ENCODE assay signal across 9 cellular contexts in the genomic region with DNA sequence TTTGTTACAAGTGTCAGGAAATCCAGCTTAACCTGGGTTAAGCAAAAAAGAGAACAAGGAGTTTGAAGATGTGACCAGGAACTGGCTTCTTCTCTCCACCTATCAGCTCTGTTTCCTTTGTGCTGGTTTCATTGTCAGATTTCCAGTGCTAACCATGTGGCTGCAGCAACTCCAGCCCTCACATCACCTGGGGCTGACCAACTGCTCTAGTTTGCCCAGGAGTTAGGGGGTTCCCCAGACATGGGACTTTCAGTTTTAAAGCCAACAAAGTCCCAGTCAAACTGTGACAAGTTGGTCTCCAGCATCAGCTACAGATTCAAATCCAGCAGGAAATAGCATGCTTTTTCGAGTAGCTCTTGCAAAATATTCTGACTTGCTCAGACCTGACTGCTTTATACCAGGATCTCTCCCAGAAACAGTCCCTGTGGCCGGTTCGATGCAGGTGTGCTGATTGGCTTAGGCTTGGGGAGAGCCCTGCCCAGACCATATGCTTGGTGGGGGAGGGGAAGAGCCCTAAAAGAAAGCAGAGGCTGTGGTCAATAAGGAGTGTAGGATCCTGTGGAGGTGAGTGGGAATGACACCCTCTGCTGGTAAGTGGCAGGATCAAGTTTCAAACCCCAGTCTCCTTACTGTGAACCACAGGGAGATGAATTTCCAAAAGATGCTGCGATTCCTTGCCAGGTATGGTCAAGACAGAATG. TPM values are rescaled to one million over a fixed set of nuclear protein-coding genes. Genes with fewer than 3 reads are reported as not detected.
A peak's percentile ranks its signal among the peaks of the same experiment; 100 is the strongest.
DNase-seq lines count a peak whose midpoint lies in the region; ATAC-seq and TF ChIP-seq lines count a peak whose summit lies in the region.
"Had no signal": no experiment of that assay in that cellular context is flagged by ENCODE, and none has a peak within 500 bp of the region (broad histone marks: within the 10 kb centered on the region; RNA-seq: fewer than 3 reads in every experiment).

No MANE protein-coding gene starts in this region.

- whole genome bisulfite sequencing in GM23248 (ENCODE audit: low coverage in 1 of 2, low lambda C conversion rate in 2 of 2, missing lambda C conversion rate in 2 of 2), 2 experiments = 48 to 52% methylated on average over 4 of the region's 4 CpGs

- H3K27me3 ChIP-seq in GM23248 (replicated peaks; ENCODE audit: insufficient read depth) = no peaks in the 10 kb centered on the region

- TF ChIP-seq CTCF in LNCaP clone FGC (IDR thresholded peaks at IDR 0.05; ENCODE audit: control insufficient read depth, extremely low read depth, insufficient read depth) (peak; percentile 51), astrocyte of the cerebellum (IDR thresholded peaks at IDR 0.05; ENCODE audit: low read depth, low read length, missing control alignments) (peak; percentile 58)

- H3K36me3 ChIP-seq in GM23248 (ENCODE audit: low read depth) = no peaks in the 10 kb centered on the region

- no peak overlapping the region for H3K9ac ChIP-seq in GM23248

- H2AFZ ChIP-seq in GM23248 = no peak overlapping the region

- peaks cover 13% of the 10 kb centered on the region for H3K4me1 ChIP-seq in GM23248 (ENCODE audit: insufficient read depth)

- no peaks in the 10 kb centered on the region for H4K20me1 ChIP-seq in GM23248 (ENCODE audit: insufficient read depth)

- DNase-seq in NCI-H2107 treated with DMSO at 0.1 percent for 48 hours (lab: John Stamatoyannopoulos, UW; ENCODE audit: unreplicated experiment) (peak; percentile 14), NCI-H2107 (lab: John Stamatoyannopoulos, UW) (no peak), GM23248 (peak; percentile 57), LNCaP clone FGC (ENCODE audit: low read depth) (no peak), astrocyte of the cerebellum (ENCODE audit: low read depth) (no peak), left lobe of liver (ENCODE audit: low spot score) (no peak), posterior vena cava (ENCODE audit: low spot score) (no peak), RPMI8226 (no peak)
- DNase-seq: CD4-positive, CD25-positive, alpha-beta regulatory T cell had no signal

- H3K79me2 ChIP-seq in GM23248 (ENCODE audit: insufficient read depth) = no peaks in the 10 kb centered on the region

- H3K4me2 ChIP-seq in GM23248 (ENCODE audit: unreplicated experiment) = no peak overlapping the region

- no peak overlapping the region for H3K27ac ChIP-seq in GM23248

- 0 out of 2 replicates have a peak, but pooled peaks cover 5% of the 10 kb centered on the region for H3F3A ChIP-seq in GM23248 (ENCODE audit: insufficient read depth)

- H3K4me3 ChIP-seq in GM23248 = no peak overlapping the region
- H3K4me3 ChIP-seq in LNCaP clone FGC (ENCODE audit: low read depth, low read length) = no peak overlapping the region
- H3K4me3 ChIP-seq in astrocyte of the cerebellum (ENCODE audit: low read depth, low read length) = no peak overlapping the region

- ATAC-seq in left lobe of liver = peak; percentile 81

- no peaks in the 10 kb centered on the region for H3K9me3 ChIP-seq in GM23248 (ENCODE audit: low read depth)

- intact Hi-C loops in posterior vena cava (cut with DNase I) = loop anchor here in 1 of 2 donors (5.0 kb wide), 1 partner anchor 129 kb away; no protein-coding TSS in a partner anchor

- no peaks in the 10 kb centered on the region for H3K9me2 ChIP-seq in GM23248 (ENCODE audit: insufficient read depth)

- in situ Hi-C loops in GM23248 (cut with MboI) (loop anchor here (10.0 kb wide), 1 partner anchor 117 kb away; no protein-coding TSS in a partner anchor), astrocyte of the cerebellum (cut with HindIII; ENCODE audit: low sequenced_read_pairs) (loop anchor here (5.0 kb wide), 1 partner anchor 49 kb away; the partner anchor contains the start of gene KCNE4)

RNA-seq across cellular contexts. Expression of gene KCNE4, which starts 49.5 kb away (rescaled TPM):
- 3.8 and 5.9 TPM in 2 replicates for total RNA-seq in GM23248 (2014; rRNA removed; shearing (Covaris generic))
- polyA plus RNA-seq in GM23248 (2016; fragmentation: Nextera tagmentation; extraction: Ambion mirVana) = 3.1 and 3.3 TPM in 2 replicates
- total RNA-seq in left lobe of liver (1.2 TPM), posterior vena cava (10 to 100 TPM; 21.2 to 23.0 TPM)
- total RNA-seq: CD4-positive, CD25-positive, alpha-beta regulatory T cell had no signal
- polyA plus RNA-seq: CD4-positive, CD25-positive, alpha-beta regulatory T cell had no signal

Comparison
In these comparisons a context has a peak if more than half of its experiments do, and no peak if none do; other contexts are left out.
1. DNase-seq: peak in NCI-H2107 treated with DMSO at 0.1 percent for 48 hours (single experiment) and GM23248 (single experiment); none in NCI-H2107 (single experiment), LNCaP clone FGC (single experiment), astrocyte of the cerebellum (single experiment), left lobe of liver (single experiment), posterior vena cava (single experiment) and RPMI8226 (single experiment).